8 cellular contexts compared by ENCODE assay signal in genomic region chr6:17986656-17987575, GRCh38. TPM values are rescaled to one million over a fixed set of nuclear protein-coding genes. Genes with fewer than 3 reads are reported as not detected.
DNase-seq lines count a peak whose midpoint lies in the region; ATAC-seq and TF ChIP-seq lines count a peak whose summit lies in the region.

No MANE protein-coding gene starts in this region.

- intact Hi-C loops in cardiac septum (cut with DNase I): loop anchor here (2.0 to 10.0 kb wide), 4 partner anchors 54 to 282 kb away; partner anchors contain the start of gene NUP153

- TF ChIP-seq POLR2A in NB4 (IDR thresholded peaks at IDR 0.05; ENCODE audit: extremely low read depth, insufficient read length): no peak

- DNase-seq in activated T-cell treated with anti-CD3 and anti-CD28 coated beads, Interleukin-2, amount 50 U/mL, for 1 hour: peak; percentile 19
- DNase-seq in activated T-cell treated with anti-CD3 and anti-CD28 coated beads for 4 hours (no peak), HFF-Myc (ENCODE audit: extremely low read depth, low read depth) (no peak), NB4 (ENCODE audit: low read depth) (peak; percentile 50), cardiac septum (ENCODE audit: low spot score) (peak; percentile 87), omental fat pad (ENCODE audit: low spot score) (no peak), NCI-H2107 (lab: John Stamatoyannopoulos, UW) (no peak)
- DNase-seq in activated naive CD8-positive, alpha-beta T cell treated with anti-CD3 and anti-CD28 coated beads, Interleukin-2, amount 50 U/mL, for 24 hours: peak; percentile 14

- TF ChIP-seq CTCF in HFF-Myc (IDR thresholded peaks at IDR 0.05; ENCODE audit: low read depth, low read length, missing control alignments): no peak
- no peak for TF ChIP-seq CTCF in NB4 (IDR thresholded peaks at IDR 0.05; ENCODE audit: low read depth, low read length)
- no peak for TF ChIP-seq CTCF in omental fat pad (IDR thresholded peaks at IDR 0.05)

- H3K4me1 Mint-ChIP-seq in activated naive CD8-positive, alpha-beta T cell treated with anti-CD3 and anti-CD28 coated beads, Interleukin-2, amount 50 U/mL, for 24 hours: peaks cover 21% of the 10 kb centered on the region

- H3K4me3 ChIP-seq in HFF-Myc (replicated peaks; ENCODE audit: low read depth, low read length): peak overlapping the region; percentile 70
- H3K4me3 ChIP-seq in NB4 (ENCODE audit: low read depth, low read length): peak overlapping the region; percentile 38

- H3K27ac Mint-ChIP-seq in activated naive CD8-positive, alpha-beta T cell treated with anti-CD3 and anti-CD28 coated beads, Interleukin-2, amount 50 U/mL, for 24 hours: no peak overlapping the region

- ATAC-seq in activated naive CD8-positive, alpha-beta T cell treated with anti-CD3 and anti-CD28 coated beads, Interleukin-2, amount 50 U/mL, for 24 hours: peak; percentile 4
- peak; percentile 52 for ATAC-seq in omental fat pad (ENCODE audit: low FRiP score)

- peaks cover 73% of the 10 kb centered on the region for H3K27me3 Mint-ChIP-seq in activated naive CD8-positive, alpha-beta T cell treated with anti-CD3 and anti-CD28 coated beads, Interleukin-2, amount 50 U/mL, for 24 hours

- H3K4me3 Mint-ChIP-seq in activated naive CD8-positive, alpha-beta T cell treated with anti-CD3 and anti-CD28 coated beads, Interleukin-2, amount 50 U/mL, for 24 hours: peak overlapping the region; percentile 57

- H3K36me3 Mint-ChIP-seq in activated naive CD8-positive, alpha-beta T cell treated with anti-CD3 and anti-CD28 coated beads, Interleukin-2, amount 50 U/mL, for 24 hours (ENCODE audit: low read depth): no peaks in the 10 kb centered on the region

- no peaks in the 10 kb centered on the region for H3K9me3 Mint-ChIP-seq in activated naive CD8-positive, alpha-beta T cell treated with anti-CD3 and anti-CD28 coated beads, Interleukin-2, amount 50 U/mL, for 24 hours

RNA-seq across cellular contexts. Expression of gene KIF13A, which starts 0.5 kb away (rescaled TPM):
- total RNA-seq in cardiac septum: 145 TPM
- 10 to 100 TPM; 38.6 to 64.3 (median 43.9) TPM for total RNA-seq in omental fat pad

Comparison
In these comparisons a context has a peak if more than half of its experiments do, and no peak if none do; other contexts are left out.
1. DNase-seq: peak in activated T-cell treated with anti-CD3 and anti-CD28 coated beads, Interleukin-2, amount 50 U/mL, for 1 hour (single experiment), NB4 (single experiment), activated naive CD8-positive, alpha-beta T cell treated with anti-CD3 and anti-CD28 coated beads, Interleukin-2, amount 50 U/mL, for 24 hours (single experiment) and cardiac septum (single experiment); none in activated T-cell treated with anti-CD3 and anti-CD28 coated beads for 4 hours (single experiment), HFF-Myc (single experiment), omental fat pad (single experiment) and NCI-H2107 (single experiment).